Comparison of ENCODE assay signal across 1 cellular context in genomic region chr5:142630927-142631539, GRCh38.
TF ChIP-seq lines count a peak whose summit lies in the region.

No MANE protein-coding gene starts in this region.

TF ChIP-seq in endothelial cell of umbilical vein, 7 proteins besides CTCF, POLR2A, EP300 and RAD21:
- TF ChIP-seq EZH2 (IDR thresholded peaks at IDR 0.05; ENCODE audit: borderline replicate concordance, low read depth, low read length, severe bottlenecking) (no peak), GATA2 (IDR thresholded peaks at IDR 0.05; ENCODE audit: insufficient read depth, insufficient read length, low read depth, low read length) (peak; percentile 16)
